Comparison of ENCODE assay signal across 22 cellular contexts in the genomic region with DNA sequence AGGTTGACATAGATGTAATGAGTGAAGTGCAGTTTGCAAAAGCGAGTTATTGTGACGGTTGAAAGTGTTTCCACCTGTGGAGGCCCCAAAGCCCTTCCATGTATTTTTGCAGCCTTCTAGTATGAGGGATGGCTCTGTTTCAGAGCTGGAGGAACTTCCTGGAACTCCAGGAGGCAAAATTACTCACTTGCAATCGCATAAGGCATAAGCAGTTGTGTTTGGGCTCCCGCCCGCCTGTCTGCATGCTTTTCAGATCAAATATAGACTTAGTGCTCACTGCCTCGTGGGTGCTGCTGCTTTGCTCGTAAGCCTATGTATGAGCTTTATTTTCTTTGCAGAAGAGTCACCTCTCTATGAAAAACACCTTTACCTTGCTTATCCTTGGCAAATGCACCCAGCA.
A peak's percentile ranks its signal among the peaks of the same experiment; 100 is the strongest.
DNase-seq lines count a peak whose midpoint lies in the region; ATAC-seq, FAIRE-seq and TF ChIP-seq lines count a peak whose summit lies in the region.
"Had no signal": no experiment of that assay in that cellular context is flagged by ENCODE, and none has a peak within 500 bp of the region (broad histone marks: within the 10 kb centered on the region; RNA-seq: fewer than 3 reads in every experiment).

No MANE protein-coding gene starts in this region.

- TF ChIP-seq CTCF in gastroesophageal sphincter (IDR thresholded peaks at IDR 0.05): no peak

- H3K4me3 ChIP-seq in gastroesophageal sphincter: no peak overlapping the region
- H3K4me3 ChIP-seq: BLaER1 treated with 17β-estradiol and CSF1 and Interleukin-3, amounts not matched to agents 10 nM and 100 nM had no signal

- TF ChIP-seq POLR2A in gastroesophageal sphincter (IDR thresholded peaks at IDR 0.05) (no peak), H54 (IDR thresholded peaks at IDR 0.05; ENCODE audit: low read depth, low read length) (no peak)

- H3K27ac ChIP-seq in gastroesophageal sphincter: no peak overlapping the region
- H3K27ac ChIP-seq: 22Rv1; BLaER1 treated with 17β-estradiol and CSF1 and Interleukin-3, amounts not matched to agents 10 nM and 100 nM had no signal

- 56 to 68% methylated on average over 6 to 7 of the region's 7 CpGs for WGBS in gastroesophageal sphincter (ENCODE audit: low coverage in 1 of 2), 2 donors

- H3K36me3 ChIP-seq in gastroesophageal sphincter: no peaks in the 10 kb centered on the region
- H3K36me3 ChIP-seq: BE2C; BLaER1 treated with 17β-estradiol and CSF1 and Interleukin-3, amounts not matched to agents 10 nM and 100 nM had no signal

- no peak for TF ChIP-seq EP300 in gastroesophageal sphincter (IDR thresholded peaks at IDR 0.05)

- no peaks in the 10 kb centered on the region for H3K27me3 ChIP-seq in gastroesophageal sphincter
- H3K27me3 ChIP-seq: BE2C; BLaER1 treated with 17β-estradiol and CSF1 and Interleukin-3, amounts not matched to agents 10 nM and 100 nM had no signal

- no peaks in the 10 kb centered on the region for H3K4me1 ChIP-seq in gastroesophageal sphincter
- H3K4me1 ChIP-seq: BE2C had no signal

- no peak for ATAC-seq in gastroesophageal sphincter
- no peak for ATAC-seq in GM21390 (IDR thresholded peaks at IDR 0.05; ENCODE audit: unreplicated experiment)

- peak; percentile 13 for DNase-seq in NCI-H82 (lab: John Stamatoyannopoulos, UW)
- DNase-seq in NCI-H82 treated with DMSO at 0.1 percent for 48 hours (lab: John Stamatoyannopoulos, UW; ENCODE audit: unreplicated experiment): no peak
- peak; percentile 56 for DNase-seq in inferior parietal cortex (ENCODE audit: extremely low spot score)
- peak; percentile 15 for DNase-seq in occipital lobe (lab: John Stamatoyannopoulos, UW)
- peak; percentile 55 for DNase-seq in superior temporal gyrus (ENCODE audit: extremely low spot score)
- no peak for DNase-seq in H54 (ENCODE audit: insufficient read length, low spot score)
- DNase-seq: BE2C; CD4-positive, alpha-beta T cell; CD8-positive, alpha-beta memory T cell; DMS 273 treated with DMSO at 0.1 percent for 48 hours; DMS79 treated with DMSO at 0.1 percent for 48 hours; GF-D8; GOT3; H7; HCEC 1CT had no signal

- H3K9me3 ChIP-seq in gastroesophageal sphincter: no peaks in the 10 kb centered on the region
- H3K9me3 ChIP-seq: BE2C; BLaER1 treated with 17β-estradiol and CSF1 and Interleukin-3, amounts not matched to agents 10 nM and 100 nM had no signal

- FAIRE-seq in H54 (lab: Jason Lieb, UNC): no peak
- FAIRE-seq: A204.1, D721Med, GM12891 had no signal

Comparison
In these comparisons a context has a peak if more than half of its experiments do, and no peak if none do; other contexts are left out.
1. DNase-seq: peak in NCI-H82 (single experiment), inferior parietal cortex (single experiment), occipital lobe (single experiment) and superior temporal gyrus (single experiment); none in NCI-H82 treated with DMSO at 0.1 percent for 48 hours (single experiment) and H54 (single experiment).